Comparison of ENCODE assay signal across 23 cellular contexts in the genomic region with DNA sequence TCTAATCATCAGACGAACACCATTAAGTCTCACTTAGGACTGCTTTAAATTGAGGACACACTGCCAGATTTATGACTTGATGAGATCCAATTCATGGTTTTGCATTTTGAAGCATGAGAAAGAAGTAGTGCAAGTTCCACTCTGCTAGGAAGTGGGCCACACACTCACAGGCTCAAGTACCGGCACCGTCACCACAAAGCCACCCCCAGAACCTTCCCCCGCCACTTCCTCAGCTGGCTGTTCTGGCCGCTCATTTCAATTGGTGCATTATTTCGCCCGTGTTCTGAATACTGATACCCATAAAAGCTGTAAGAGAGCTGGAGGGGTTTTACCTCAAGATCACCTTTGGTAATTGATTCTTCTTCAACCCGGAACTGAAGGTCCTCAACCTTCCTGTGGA.
DNase-seq lines count a peak whose midpoint lies in the region; ATAC-seq and TF ChIP-seq lines count a peak whose summit lies in the region.
"Had no signal": no experiment of that assay in that cellular context is flagged by ENCODE, and none has a peak within 500 bp of the region (broad histone marks: within the 10 kb centered on the region; RNA-seq: fewer than 3 reads in every experiment).

No MANE protein-coding gene starts in this region.

- H3K9me3 Mint-ChIP-seq in activated T-cell treated with anti-CD3 and anti-CD28 coated beads, Interleukin-2, amount 50 U/mL, for 24 hours: no peaks in the 10 kb centered on the region
- H3K9me3 Mint-ChIP-seq in endothelial cell (ENCODE audit: unreplicated experiment) (no peaks in the 10 kb centered on the region), neural progenitor cell (peaks cover 3% of the 10 kb centered on the region)
- no peaks in the 10 kb centered on the region for H3K9me3 Mint-ChIP-seq in stimulated activated effector memory CD8-positive, alpha-beta T cell treated with anti-CD3 and anti-CD28 coated beads, Interleukin-12 subunit alpha, Interleukin-12 subunit beta, amount 100 ng/mL, for 72 hours
- H3K9me3 Mint-ChIP-seq: CD4-positive, CD25-positive, alpha-beta regulatory T cell had no signal

- H3K9me3 ChIP-seq in neural progenitor cell (ENCODE audit: low read depth): no peaks in the 10 kb centered on the region
- H3K9me3 ChIP-seq: Caco-2, SK-N-SH had no signal

- H4K20me1 ChIP-seq in neural progenitor cell (ENCODE audit: low read depth): no peaks in the 10 kb centered on the region

- no peak for ATAC-seq in stimulated activated effector memory CD8-positive, alpha-beta T cell treated with anti-CD3 and anti-CD28 coated beads, Interleukin-12 subunit alpha, Interleukin-12 subunit beta, amount 100 ng/mL, for 72 hours
- ATAC-seq: HCT116, Panc1 had no signal

- H3K27me3 Mint-ChIP-seq in activated T-cell treated with anti-CD3 and anti-CD28 coated beads, Interleukin-2, amount 50 U/mL, for 24 hours: no peaks in the 10 kb centered on the region
- H3K27me3 Mint-ChIP-seq in endothelial cell (ENCODE audit: unreplicated experiment): peaks cover 5% of the 10 kb centered on the region
- H3K27me3 Mint-ChIP-seq in neural progenitor cell (ENCODE audit: insufficient read depth, low read depth): no peaks in the 10 kb centered on the region
- H3K27me3 Mint-ChIP-seq: CD4-positive, CD25-positive, alpha-beta regulatory T cell had no signal

- no peak overlapping the region for H3K4me3 ChIP-seq in neural progenitor cell

- no peaks in the 10 kb centered on the region for H3K79me2 ChIP-seq in neural progenitor cell (ENCODE audit: low read depth)

- H3K27me3 ChIP-seq in neural progenitor cell: no peaks in the 10 kb centered on the region

- no peak overlapping the region for H2AFZ ChIP-seq in neural progenitor cell (replicated peaks)

- H3F3A ChIP-seq in neural progenitor cell (ENCODE audit: low read depth): no peaks in the 10 kb centered on the region

- H3K9ac ChIP-seq in neural progenitor cell: no peak overlapping the region
- H3K9ac ChIP-seq: SK-N-SH had no signal

- H3K27ac Mint-ChIP-seq in activated T-cell treated with anti-CD3 and anti-CD28 coated beads, Interleukin-2, amount 50 U/mL, for 24 hours: peak overlapping the region; percentile 68
- H3K27ac Mint-ChIP-seq in endothelial cell (ENCODE audit: unreplicated experiment) (no peak overlapping the region), neural progenitor cell (no peak overlapping the region)
- H3K27ac Mint-ChIP-seq in stimulated activated effector memory CD8-positive, alpha-beta T cell treated with anti-CD3 and anti-CD28 coated beads, Interleukin-12 subunit alpha, Interleukin-12 subunit beta, amount 100 ng/mL, for 72 hours: peak overlapping the region; percentile 74

- no peak for DNase-seq in activated T-cell treated with anti-CD3 and anti-CD28 coated beads, Interleukin-2, amount 50 U/mL, for 24 hours
- DNase-seq in activated T-cell treated with anti-CD3 and anti-CD28 coated beads, Interleukin-2, amount 50 U/mL, for 48 hours: no peak
- peak; percentile 96 for DNase-seq in DMS79 (lab: John Stamatoyannopoulos, UW)
- no peak for DNase-seq in endothelial cell (ENCODE audit: low spot score)
- no peak for DNase-seq in stimulated activated effector memory CD8-positive, alpha-beta T cell treated with anti-CD3 and anti-CD28 coated beads, Interleukin-12 subunit alpha, Interleukin-12 subunit beta, amount 100 ng/mL, for 72 hours (ENCODE audit: low spot score in 2 of 2)
- DNase-seq in neural progenitor cell (ENCODE audit: low spot score): no peak
- DNase-seq in stimulated activated CD8-positive, alpha-beta memory T cell treated with anti-CD3 and anti-CD28 coated beads, Interleukin-4, amount 100 ng/mL, for 48 hours: no peak
- DNase-seq: Caco-2; CD4-positive, CD25-positive, alpha-beta regulatory T cell; DMS 273 treated with DMSO at 0.1 percent for 48 hours; GDM1; KG1; NCI-H1092; NCI-H1436; NCI-H187 treated with DMSO at 0.1 percent for 48 hours; NCI-H226; NCI-H510A treated with DMSO at 0.1 percent for 48 hours; NCI-H774; NK-92 treated with Interleukin-12 subunit alpha and Interleukin-12 subunit beta, amount 100 ng/mL, for 24 hours; SIG-M5; SK-N-SH had no signal

- no peak overlapping the region for H3K27ac ChIP-seq in neural progenitor cell

- no peak overlapping the region for H3K4me2 ChIP-seq in neural progenitor cell
- H3K4me2 ChIP-seq: SK-N-SH had no signal

- no peaks in the 10 kb centered on the region for H3K36me3 ChIP-seq in neural progenitor cell

- H3K4me1 ChIP-seq in neural progenitor cell: no peaks in the 10 kb centered on the region

- H3K4me3 Mint-ChIP-seq in activated T-cell treated with anti-CD3 and anti-CD28 coated beads, Interleukin-2, amount 50 U/mL, for 24 hours: no peak overlapping the region
- H3K4me3 Mint-ChIP-seq in endothelial cell (ENCODE audit: unreplicated experiment) (peak overlapping the region; percentile 74), neural progenitor cell (no peak overlapping the region)
- no peak overlapping the region for H3K4me3 Mint-ChIP-seq in stimulated activated effector memory CD8-positive, alpha-beta T cell treated with anti-CD3 and anti-CD28 coated beads, Interleukin-12 subunit alpha, Interleukin-12 subunit beta, amount 100 ng/mL, for 72 hours
- H3K4me3 Mint-ChIP-seq: CD4-positive, CD25-positive, alpha-beta regulatory T cell had no signal

- peaks cover 14% of the 10 kb centered on the region for H3K4me1 Mint-ChIP-seq in activated T-cell treated with anti-CD3 and anti-CD28 coated beads, Interleukin-2, amount 50 U/mL, for 24 hours (ENCODE audit: low read depth)
- H3K4me1 Mint-ChIP-seq in endothelial cell (ENCODE audit: unreplicated experiment): peaks cover 10% of the 10 kb centered on the region
- peaks cover 15% of the 10 kb centered on the region for H3K4me1 Mint-ChIP-seq in stimulated activated effector memory CD8-positive, alpha-beta T cell treated with anti-CD3 and anti-CD28 coated beads, Interleukin-12 subunit alpha, Interleukin-12 subunit beta, amount 100 ng/mL, for 72 hours
- no peaks in the 10 kb centered on the region for H3K4me1 Mint-ChIP-seq in neural progenitor cell

- H3K36me3 Mint-ChIP-seq in activated T-cell treated with anti-CD3 and anti-CD28 coated beads, Interleukin-2, amount 50 U/mL, for 24 hours (ENCODE audit: low read depth): peaks cover 77% of the 10 kb centered on the region
- H3K36me3 Mint-ChIP-seq in endothelial cell (ENCODE audit: low read depth, unreplicated experiment): peaks cover 41% of the 10 kb centered on the region
- H3K36me3 Mint-ChIP-seq in stimulated activated effector memory CD8-positive, alpha-beta T cell treated with anti-CD3 and anti-CD28 coated beads, Interleukin-12 subunit alpha, Interleukin-12 subunit beta, amount 100 ng/mL, for 72 hours: peaks cover 79% of the 10 kb centered on the region
- H3K36me3 Mint-ChIP-seq in neural progenitor cell: peaks cover 37% of the 10 kb centered on the region

- TF ChIP-seq CTCF in endothelial cell (IDR thresholded peaks at IDR 0.05; ENCODE audit: unreplicated experiment) (no peak), neural progenitor cell (IDR thresholded peaks at IDR 0.05) (no peak)

Comparison
In these comparisons a context has a peak if more than half of its experiments do, and no peak if none do; other contexts are left out.
1. H3K27ac Mint-ChIP-seq: peak in activated T-cell treated with anti-CD3 and anti-CD28 coated beads, Interleukin-2, amount 50 U/mL, for 24 hours (single experiment) and stimulated activated effector memory CD8-positive, alpha-beta T cell treated with anti-CD3 and anti-CD28 coated beads, Interleukin-12 subunit alpha, Interleukin-12 subunit beta, amount 100 ng/mL, for 72 hours (single experiment); none in endothelial cell (single experiment) and neural progenitor cell (single experiment).